38 cellular contexts compared by ENCODE assay signal in the genomic region with DNA sequence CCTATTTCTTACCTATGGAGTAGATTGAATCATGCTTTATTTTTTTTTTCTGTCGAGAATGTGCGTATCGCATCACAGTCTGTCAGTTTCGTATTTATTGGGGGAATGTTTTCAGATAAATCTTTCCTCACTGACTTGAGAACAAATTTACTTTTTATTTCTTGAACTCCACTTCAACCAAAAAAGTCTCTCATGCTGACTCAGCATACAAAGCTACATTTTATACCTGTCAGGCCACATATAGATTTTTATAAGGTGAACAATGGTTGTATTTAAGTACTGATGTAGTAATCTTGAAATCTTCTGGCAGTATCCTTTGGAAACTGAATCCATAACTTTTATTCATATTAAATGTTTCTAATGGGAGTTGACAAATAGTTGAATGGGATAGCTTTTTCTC.
"Had no signal": no experiment of that assay in that cellular context is flagged by ENCODE, and none has a peak within 500 bp of the region (broad histone marks: within the 10 kb centered on the region; RNA-seq: fewer than 3 reads in every experiment).

No MANE protein-coding gene starts in this region.

- ATAC-seq: activated CD4-positive, alpha-beta T cell treated with anti-CD3 and anti-CD28 coated beads for 36 hours; activated CD4-positive, CD25-positive, alpha-beta regulatory T cell treated with anti-CD3 and anti-CD28 coated beads, Interleukin-2, amount 50 U/mL, for 24 hours; activated CD8-positive, alpha-beta memory T cell treated with anti-CD3 and anti-CD28 coated beads, Interleukin-2, amount 10 ng/mL, durations not matched to agents 7 days and 5 days; activated CD8-positive, alpha-beta T cell treated with anti-CD3 and anti-CD28 coated beads, Interleukin-2, amount 10 ng/mL, durations not matched to agents 7 days and 5 days; activated naive CD8-positive, alpha-beta T cell treated with anti-CD3 and anti-CD28 coated beads, Interleukin-2, amount 50 U/mL, for 24 hours; WTC11 had no signal

- H3K27me3 Mint-ChIP-seq: activated CD4-positive, alpha-beta memory T cell treated with anti-CD3 and anti-CD28 coated beads, Interleukin-2, amount 10 ng/mL, durations not matched to agents 7 days and 5 days; activated CD8-positive, alpha-beta memory T cell treated with anti-CD3 and anti-CD28 coated beads, Interleukin-2, amount 10 ng/mL, durations not matched to agents 7 days and 5 days; activated naive CD4-positive, alpha-beta T cell treated with anti-CD3 and anti-CD28 coated beads, Interleukin-2, amount 10 ng/mL, durations not matched to agents 7 days and 5 days had no signal

- H3K27me3 ChIP-seq: ascending aorta, cardiac muscle cell had no signal

- H3K9me3 ChIP-seq: ascending aorta had no signal

- FAIRE-seq: bronchial epithelial cell, TTC549 had no signal

- H3K27ac ChIP-seq: ascending aorta, cardiac muscle cell, WERI-Rb-1 had no signal

- H3K9me3 Mint-ChIP-seq: activated CD4-positive, alpha-beta memory T cell treated with anti-CD3 and anti-CD28 coated beads, Interleukin-2, amount 10 ng/mL, durations not matched to agents 7 days and 5 days; activated CD4-positive, alpha-beta T cell treated with anti-CD3 and anti-CD28 coated beads, Interleukin-2, amount 10 ng/mL, durations not matched to agents 7 days and 5 days; activated naive CD4-positive, alpha-beta T cell treated with anti-CD3 and anti-CD28 coated beads, Interleukin-2, amount 10 ng/mL, durations not matched to agents 7 days and 5 days; activated naive CD4-positive, alpha-beta T cell treated with anti-CD3 and anti-CD28 coated beads, Interleukin-2, amount 50 U/mL, for 24 hours; activated naive CD8-positive, alpha-beta T cell treated with anti-CD3 and anti-CD28 coated beads, Interleukin-2, amount 10 ng/mL, durations not matched to agents 7 days and 5 days; activated naive CD8-positive, alpha-beta T cell treated with anti-CD3 and anti-CD28 coated beads, Interleukin-2, amount 50 U/mL, for 24 hours; activated T-cell treated with anti-CD3 and anti-CD28 coated beads, Interleukin-2, amount 50 U/mL, for 24 hours; activated T-helper 2 cell treated with anti-CD3 and anti-CD28 coated beads, Interferon-gamma antibody, Interleukin-2, Interleukin-4, amounts not matched to agents 10 μg/mL and 5 μg/mL and 100 μg/mL, durations not matched to agents 14 hours and 24 hours and 36 hours; central memory CD8-positive, alpha-beta T cell; T-helper 2 cell treated with Interferon-gamma antibody and Interleukin-4, amounts not matched to agents 5 μg/mL and 100 μg/mL, for 36 hours had no signal

- H3K4me1 ChIP-seq: ascending aorta had no signal

- H3K4me1 Mint-ChIP-seq: activated CD4-positive, alpha-beta memory T cell treated with anti-CD3 and anti-CD28 coated beads, Interleukin-2, amount 10 ng/mL, durations not matched to agents 7 days and 5 days; activated CD4-positive, alpha-beta T cell treated with anti-CD3 and anti-CD28 coated beads for 36 hours; activated CD4-positive, alpha-beta T cell treated with anti-CD3 and anti-CD28 coated beads, Interleukin-2, amount 10 ng/mL, durations not matched to agents 7 days and 5 days; activated CD8-positive, alpha-beta memory T cell treated with anti-CD3 and anti-CD28 coated beads, Interleukin-2, amount 10 ng/mL, durations not matched to agents 7 days and 5 days; activated naive CD4-positive, alpha-beta T cell treated with anti-CD3 and anti-CD28 coated beads, Interleukin-2, amount 10 ng/mL, durations not matched to agents 7 days and 5 days; activated naive CD4-positive, alpha-beta T cell treated with anti-CD3 and anti-CD28 coated beads, Interleukin-2, amount 50 U/mL, for 24 hours; activated naive CD8-positive, alpha-beta T cell treated with anti-CD3 and anti-CD28 coated beads, Interleukin-2, amount 10 ng/mL, durations not matched to agents 7 days and 5 days; activated naive CD8-positive, alpha-beta T cell treated with anti-CD3 and anti-CD28 coated beads, Interleukin-2, amount 50 U/mL, for 24 hours; central memory CD8-positive, alpha-beta T cell; WTC11 had no signal

- H3K36me3 Mint-ChIP-seq: activated CD8-positive, alpha-beta memory T cell treated with anti-CD3 and anti-CD28 coated beads, Interleukin-2, amount 10 ng/mL, durations not matched to agents 7 days and 5 days; activated naive CD4-positive, alpha-beta T cell treated with anti-CD3 and anti-CD28 coated beads, Interleukin-2, amount 10 ng/mL, durations not matched to agents 7 days and 5 days; activated naive CD4-positive, alpha-beta T cell treated with anti-CD3 and anti-CD28 coated beads, Interleukin-2, amount 50 U/mL, for 24 hours; activated naive CD8-positive, alpha-beta T cell; activated naive CD8-positive, alpha-beta T cell treated with anti-CD3 and anti-CD28 coated beads, Interleukin-2, amount 10 ng/mL, durations not matched to agents 7 days and 5 days; brain; WTC11 had no signal

- H3K4me3 ChIP-seq: ascending aorta, cardiac muscle cell had no signal

- H3K36me3 ChIP-seq: ascending aorta, cardiac muscle cell, WERI-Rb-1 had no signal

- H3K27ac Mint-ChIP-seq: activated CD4-positive, alpha-beta memory T cell treated with anti-CD3 and anti-CD28 coated beads, Interleukin-2, amount 10 ng/mL, durations not matched to agents 7 days and 5 days; activated CD4-positive, alpha-beta T cell treated with anti-CD3 and anti-CD28 coated beads for 36 hours; activated CD4-positive, alpha-beta T cell treated with anti-CD3 and anti-CD28 coated beads, Interleukin-2, amount 10 ng/mL, durations not matched to agents 7 days and 5 days; activated CD8-positive, alpha-beta memory T cell treated with anti-CD3 and anti-CD28 coated beads, Interleukin-2, amount 10 ng/mL, durations not matched to agents 7 days and 5 days; activated CD8-positive, alpha-beta T cell treated with anti-CD3 and anti-CD28 coated beads, Interleukin-2, amount 10 ng/mL, durations not matched to agents 7 days and 5 days; activated naive CD4-positive, alpha-beta T cell treated with anti-CD3 and anti-CD28 coated beads, Interleukin-2, amount 10 ng/mL, durations not matched to agents 7 days and 5 days; activated naive CD4-positive, alpha-beta T cell treated with anti-CD3 and anti-CD28 coated beads, Interleukin-2, amount 50 U/mL, for 24 hours; activated naive CD8-positive, alpha-beta T cell; activated naive CD8-positive, alpha-beta T cell treated with anti-CD3 and anti-CD28 coated beads, Interleukin-2, amount 10 ng/mL, durations not matched to agents 7 days and 5 days; activated naive CD8-positive, alpha-beta T cell treated with anti-CD3 and anti-CD28 coated beads, Interleukin-2, amount 50 U/mL, for 24 hours; activated T-cell treated with anti-CD3 and anti-CD28 coated beads, Interleukin-2, amount 50 U/mL, for 24 hours; activated T-helper 2 cell treated with anti-CD3 and anti-CD28 coated beads, Interferon-gamma antibody, Interleukin-2, Interleukin-4, amounts not matched to agents 10 μg/mL and 5 μg/mL and 100 μg/mL, durations not matched to agents 14 hours and 24 hours and 36 hours; brain; T-helper 2 cell treated with Interferon-gamma antibody and Interleukin-4, amounts not matched to agents 5 μg/mL and 100 μg/mL, for 36 hours; WTC11 had no signal

- H3K4me3 Mint-ChIP-seq: activated CD4-positive, alpha-beta memory T cell treated with anti-CD3 and anti-CD28 coated beads, Interleukin-2, amount 10 ng/mL, durations not matched to agents 7 days and 5 days; activated CD4-positive, alpha-beta T cell treated with anti-CD3 and anti-CD28 coated beads for 36 hours; activated CD4-positive, alpha-beta T cell treated with anti-CD3 and anti-CD28 coated beads, Interleukin-2, amount 10 ng/mL, durations not matched to agents 7 days and 5 days; activated CD8-positive, alpha-beta memory T cell treated with anti-CD3 and anti-CD28 coated beads, Interleukin-2, amount 10 ng/mL, durations not matched to agents 7 days and 5 days; activated CD8-positive, alpha-beta T cell treated with anti-CD3 and anti-CD28 coated beads, Interleukin-2, amount 10 ng/mL, durations not matched to agents 7 days and 5 days; activated naive CD4-positive, alpha-beta T cell treated with anti-CD3 and anti-CD28 coated beads, Interleukin-2, amount 10 ng/mL, durations not matched to agents 7 days and 5 days; activated naive CD4-positive, alpha-beta T cell treated with anti-CD3 and anti-CD28 coated beads, Interleukin-2, amount 50 U/mL, for 24 hours; activated naive CD8-positive, alpha-beta T cell; activated naive CD8-positive, alpha-beta T cell treated with anti-CD3 and anti-CD28 coated beads, Interleukin-2, amount 10 ng/mL, durations not matched to agents 7 days and 5 days; activated naive CD8-positive, alpha-beta T cell treated with anti-CD3 and anti-CD28 coated beads, Interleukin-2, amount 50 U/mL, for 24 hours; activated T-cell treated with anti-CD3 and anti-CD28 coated beads, Interleukin-2, amount 50 U/mL, for 24 hours; brain; central memory CD8-positive, alpha-beta T cell; T-helper 2 cell treated with Interferon-gamma antibody and Interleukin-4, amounts not matched to agents 5 μg/mL and 100 μg/mL, for 36 hours; WTC11 had no signal

- DNase-seq: activated CD4-positive, alpha-beta memory T cell treated with anti-CD3 and anti-CD28 coated beads, Interleukin-2, amount 10 ng/mL, durations not matched to agents 7 days and 5 days; activated CD4-positive, alpha-beta T cell treated with anti-CD3 and anti-CD28 coated beads for 1 hour; activated CD4-positive, alpha-beta T cell treated with anti-CD3 and anti-CD28 coated beads for 36 hours; activated CD4-positive, alpha-beta T cell treated with anti-CD3 and anti-CD28 coated beads for 48 hours; activated CD4-positive, alpha-beta T cell treated with anti-CD3 and anti-CD28 coated beads, Interleukin-2, amount 10 ng/mL, durations not matched to agents 7 days and 5 days; activated CD4-positive, alpha-beta T cell treated with anti-CD3 and anti-CD28 coated beads, Interleukin-2, amount 50 U/mL, for 48 hours; activated CD4-positive, CD25-positive, alpha-beta regulatory T cell; activated CD8-positive, alpha-beta memory T cell treated with anti-CD3 and anti-CD28 coated beads for 24 hours; activated CD8-positive, alpha-beta memory T cell treated with anti-CD3 and anti-CD28 coated beads, Interleukin-2, amount 10 ng/mL, durations not matched to agents 7 days and 5 days; activated CD8-positive, alpha-beta memory T cell treated with anti-CD3 and anti-CD28 coated beads, Interleukin-2, amount 50 U/mL, for 48 hours; activated CD8-positive, alpha-beta T cell treated with anti-CD3 and anti-CD28 coated beads, Interleukin-2, amount 10 ng/mL, durations not matched to agents 7 days and 5 days; activated effector memory CD4-positive, alpha-beta T cell treated with Interleukin-2 at 50 U/mL for 16 hours; activated gamma-delta T cell; activated naive CD4-positive, alpha-beta T cell treated with anti-CD3 and anti-CD28 coated beads, Interleukin-2, amount 10 ng/mL, durations not matched to agents 7 days and 5 days; activated naive CD4-positive, alpha-beta T cell treated with Interleukin-2 at 50 U/mL for 16 hours; activated naive CD8-positive, alpha-beta T cell treated with anti-CD3 and anti-CD28 coated beads, Interleukin-2, amount 10 ng/mL, durations not matched to agents 7 days and 5 days; activated naive CD8-positive, alpha-beta T cell treated with anti-CD3 and anti-CD28 coated beads, Interleukin-2, amount 50 U/mL, for 24 hours; activated T-cell treated with anti-CD3 and anti-CD28 coated beads, Interleukin-2, amount 50 U/mL, for 24 hours; activated T-cell treated with anti-CD3 and anti-CD28 coated beads, Interleukin-2, amount 50 U/mL, for 48 hours; amygdala; anterior cingulate cortex; caudate nucleus; cerebellar nuclear complex; T-helper 2 cell; T-helper 9 cell; WERI-Rb-1 had no signal
